Comparison of ENCODE assay signal across 1 cellular context in the genomic region with DNA sequence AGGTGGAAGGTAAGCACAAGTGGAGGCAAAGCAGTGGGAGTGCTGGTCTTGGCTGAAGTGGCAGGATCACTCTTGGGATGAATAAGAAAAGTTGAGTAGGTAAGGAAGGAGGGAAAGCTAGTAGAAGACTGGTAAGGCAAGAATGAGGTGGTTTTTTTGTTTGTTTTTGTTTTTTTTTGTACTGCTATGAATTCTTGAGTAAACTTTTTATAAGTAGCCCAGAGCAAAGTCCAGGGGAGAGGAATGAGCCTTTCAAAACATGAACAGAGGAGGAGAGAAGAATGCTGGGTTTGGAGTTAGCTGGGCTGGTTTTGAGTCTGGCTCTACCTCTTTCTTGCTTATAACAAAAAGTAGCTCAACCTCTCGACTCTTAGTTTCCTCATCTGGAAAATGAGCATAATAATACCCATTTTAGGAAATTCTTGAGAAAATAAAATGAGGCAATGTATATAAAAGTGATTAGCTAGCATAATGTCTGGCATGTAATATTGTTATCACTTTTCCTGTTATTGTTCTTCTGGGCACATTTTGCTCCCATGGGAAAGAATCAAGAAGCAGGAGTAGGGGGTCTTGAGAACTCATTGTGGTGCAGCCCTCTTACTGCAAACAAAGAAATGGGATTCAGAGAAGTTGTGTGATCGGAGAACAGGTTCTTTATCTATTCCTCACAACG.
A peak's percentile ranks its signal among the peaks of the same experiment; 100 is the strongest.
TF ChIP-seq lines count a peak whose summit lies in the region.

No MANE protein-coding gene starts in this region.

TF ChIP-seq in endothelial cell of umbilical vein, 7 proteins besides CTCF, POLR2A, EP300 and RAD21:
- TF ChIP-seq, protein P1, sequence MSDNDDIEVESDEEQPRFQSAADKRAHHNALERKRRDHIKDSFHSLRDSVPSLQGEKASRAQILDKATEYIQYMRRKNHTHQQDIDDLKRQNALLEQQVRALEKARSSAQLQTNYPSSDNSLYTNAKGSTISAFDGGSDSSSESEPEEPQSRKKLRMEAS (IDR thresholded peaks at IDR 0.05; ENCODE audit: insufficient read depth, insufficient read length), result no peak
- TF ChIP-seq JUN (IDR thresholded peaks at IDR 0.05; ENCODE audit: borderline replicate concordance, insufficient read depth, insufficient read length, low read depth) (peak; percentile 67), MYC (IDR thresholded peaks at IDR 0.05; ENCODE audit: low read depth, low read length) (no peak), FOS (IDR thresholded peaks at IDR 0.05; ENCODE audit: borderline replicate concordance, insufficient read depth, low read length) (no peak), POLR2AphosphoS5 (IDR thresholded peaks at IDR 0.05; ENCODE audit: insufficient read depth, low read depth, low read length) (no peak), GATA2 (IDR thresholded peaks at IDR 0.05; ENCODE audit: insufficient read depth, insufficient read length, low read depth, low read length) (peak; percentile 19)
TF ChIP-seq in endothelial cell of umbilical vein: peak in this region for 2.
